8 cellular contexts compared by ENCODE assay signal in the genomic region with DNA sequence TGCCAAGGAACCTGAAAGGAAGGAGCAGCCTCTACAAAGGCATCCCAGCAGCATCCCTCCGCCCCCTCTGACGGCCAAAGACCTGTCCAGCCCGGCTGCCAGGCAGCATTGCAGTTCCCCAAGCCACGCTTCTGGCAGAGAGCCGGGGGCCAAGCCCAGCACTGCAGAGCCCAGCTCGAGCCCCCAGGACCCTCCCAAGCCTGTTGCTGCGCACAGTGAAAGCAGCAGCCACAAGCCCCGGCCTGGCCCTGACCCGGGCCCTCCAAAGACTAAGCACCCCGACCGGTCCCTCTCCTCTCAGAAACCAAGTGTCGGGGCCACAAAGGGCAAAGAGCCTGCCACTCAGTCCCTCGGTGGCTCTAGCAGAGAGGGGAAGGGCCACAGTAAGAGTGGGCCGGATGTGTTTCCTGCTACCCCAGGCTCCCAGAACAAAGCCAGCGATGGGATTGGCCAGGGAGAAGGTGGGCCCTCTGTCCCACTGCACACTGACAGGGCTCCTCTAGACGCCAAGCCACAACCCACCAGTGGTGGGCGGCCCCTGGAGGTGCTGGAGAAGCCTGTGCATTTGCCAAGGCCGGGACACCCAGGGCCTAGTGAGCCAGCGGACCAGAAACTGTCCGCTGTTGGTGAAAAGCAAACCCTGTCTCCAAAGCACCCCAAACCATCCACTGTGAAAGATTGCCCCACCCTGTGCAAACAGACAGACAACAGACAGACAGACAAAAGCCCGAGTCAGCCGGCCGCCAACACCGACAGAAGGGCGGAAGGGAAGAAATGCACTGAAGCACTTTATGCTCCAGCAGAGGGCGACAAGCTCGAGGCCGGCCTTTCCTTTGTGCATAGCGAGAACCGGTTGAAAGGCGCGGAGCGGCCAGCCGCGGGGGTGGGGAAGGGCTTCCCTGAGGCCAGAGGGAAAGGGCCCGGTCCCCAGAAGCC. TPM values are rescaled to one million over a fixed set of nuclear protein-coding genes. Genes with fewer than 3 reads are reported as not detected.
A peak's percentile ranks its signal among the peaks of the same experiment; 100 is the strongest.
DNase-seq lines count a peak whose midpoint lies in the region; ATAC-seq and TF ChIP-seq lines count a peak whose summit lies in the region.

No MANE protein-coding gene starts in this region.

- DNase-seq in GM12864 (ENCODE audit: low read depth) = peak; percentile 75
- peak; percentile 54 for DNase-seq in NT2/D1 (ENCODE audit: low read depth, low spot score)
- peak; percentile 91 for DNase-seq in activated effector memory CD4-positive, alpha-beta T cell treated with anti-CD3 and anti-CD28 coated beads, Interleukin-2, amount 50 U/mL, for 16 hours
- peak in 1 of 2 donors; percentile 77 for DNase-seq in foreskin fibroblast
- peak; percentile 79 for DNase-seq in neuronal stem cell (ENCODE audit: low spot score)
- DNase-seq in stomach = peak; percentile 89
- no peak for DNase-seq in GDM1 (lab: John Stamatoyannopoulos, UW)

- peak overlapping the region; percentile 81 for H3K9ac ChIP-seq in NT2/D1 (ENCODE audit: insufficient read length, low read depth)
- H3K9ac ChIP-seq in neuronal stem cell (ENCODE audit: low read depth, low read length, poor library complexity) = no peak overlapping the region

- no peak overlapping the region for H3K23ac ChIP-seq in neuronal stem cell (ENCODE audit: low read depth, low read length, poor library complexity)

- ATAC-seq in HG02678 (IDR thresholded peaks at IDR 0.05; ENCODE audit: unreplicated experiment) = peak; percentile 86

- no peak overlapping the region for H2BK15ac ChIP-seq in neuronal stem cell (ENCODE audit: low read length)

- TF ChIP-seq CTCF in GM12864 (IDR thresholded peaks at IDR 0.05; ENCODE audit: low read depth, low read length, missing control alignments) (peak; percentile 91), foreskin fibroblast (IDR thresholded peaks at IDR 0.05; ENCODE audit: low read depth, low read length) (peak; percentile 54), stomach (IDR thresholded peaks at IDR 0.05) (peak in 5 of 7 experiments; percentile 62 to 86 (median 75))

- H3K18ac ChIP-seq in neuronal stem cell (ENCODE audit: low read length) = peak overlapping the region; percentile 89

- H3K4me1 ChIP-seq in NT2/D1 (ENCODE audit: insufficient read depth, insufficient read length) (peaks cover 4% of the 10 kb centered on the region), neuronal stem cell (ENCODE audit: control insufficient read depth in 2 of 2, insufficient read depth in 1 of 2, low read depth in 1 of 2, low read length in 2 of 2) (peaks cover 0 to 12% of the 10 kb centered on the region in 2 donors), stomach (peaks cover 5 to 28% (median 18%) of the 10 kb centered on the region in 4 donors)

- peak overlapping the region; percentile 52 for H3K4me3 ChIP-seq in GM12864 (ENCODE audit: low read depth, low read length)
- peak overlapping the region; percentile 34 for H3K4me3 ChIP-seq in NT2/D1 (ENCODE audit: insufficient read length, low read depth)
- H3K4me3 ChIP-seq in foreskin fibroblast (ENCODE audit: low read depth in 1 of 2, low read length in 2 of 2) = no peak overlapping the region
- no peak overlapping the region for H3K4me3 ChIP-seq in neuronal stem cell (ENCODE audit: low read length in 2 of 2)
- peak overlapping the region; percentile 27 to 36 (median 32) for H3K4me3 ChIP-seq in stomach

- H2AK5ac ChIP-seq in neuronal stem cell (ENCODE audit: low read depth, low read length) = no peak overlapping the region

- peak overlapping the region; percentile 36 for H3K4me2 ChIP-seq in neuronal stem cell (ENCODE audit: insufficient read depth, low read length, poor library complexity, severe bottlenecking)

- peaks cover 28% of the 10 kb centered on the region for H3K36me3 ChIP-seq in NT2/D1 (ENCODE audit: insufficient read depth, insufficient read length, low read length)
- peaks cover 0 to 39% of the 10 kb centered on the region in 2 donors for H3K36me3 ChIP-seq in neuronal stem cell (replicated peaks in 1 of 2; ENCODE audit: control insufficient read depth in 2 of 2, insufficient read depth in 2 of 2, low read length in 2 of 2)
- peaks cover 25 to 57% (median 46%) of the 10 kb centered on the region in 4 donors for H3K36me3 ChIP-seq in stomach

- no peaks in the 10 kb centered on the region for H3K79me1 ChIP-seq in neuronal stem cell (ENCODE audit: low read depth, low read length)

- no peak for TF ChIP-seq POLR2A in stomach (IDR thresholded peaks at IDR 0.05)

- H3K27me3 ChIP-seq in NT2/D1 (ENCODE audit: insufficient read depth, insufficient read length) (no peaks in the 10 kb centered on the region), neuronal stem cell (ENCODE audit: control insufficient read depth in 3 of 3, insufficient read depth in 3 of 3, low read depth in 1 of 3, low read length in 3 of 3) (no peaks in the 10 kb centered on the region), stomach (no peaks in the 10 kb centered on the region)

- peak overlapping the region; percentile 32 for H2AFZ ChIP-seq in neuronal stem cell (ENCODE audit: low read length)

- no CpG with 5 or more reads among the region's 36 CpGs for WGBS in neuronal stem cell (ENCODE audit: extremely low coverage in 2 of 2, insufficient read length in 2 of 2, insufficient replicate concordance in 1 of 2), 2 donors
- WGBS in stomach, 5 donors = 25 to 50% (median 43%) methylated on average over 25 to 36 of the region's 36 CpGs

- intact Hi-C loops in stomach (cut with DNase I; ENCODE audit: low total_unique reads) = no loop called here

- H3K14ac ChIP-seq in neuronal stem cell (ENCODE audit: low read length) = no peak overlapping the region

- no peak overlapping the region for H4K91ac ChIP-seq in neuronal stem cell (ENCODE audit: low read depth, low read length, poor library complexity)

- H3K4ac ChIP-seq in neuronal stem cell (ENCODE audit: low read length) = no peak overlapping the region

- H3K9me3 ChIP-seq in NT2/D1 (ENCODE audit: insufficient read depth, low read length) = no peaks in the 10 kb centered on the region
- no peaks in the 10 kb centered on the region for H3K9me3 ChIP-seq in neuronal stem cell (replicated peaks in 1 of 2; ENCODE audit: control insufficient read depth in 2 of 2, insufficient read depth in 1 of 2, low read depth in 1 of 2, low read length in 2 of 2)
- no peaks in the 10 kb centered on the region for H3K9me3 ChIP-seq in stomach

- TF ChIP-seq EP300 in stomach (IDR thresholded peaks at IDR 0.05) = no peak

- H4K8ac ChIP-seq in neuronal stem cell (ENCODE audit: low read depth, low read length) = peak overlapping the region; percentile 70

- H2BK12ac ChIP-seq in neuronal stem cell (ENCODE audit: low read length) = no peak overlapping the region

- peak overlapping the region; percentile 43 for H2BK5ac ChIP-seq in neuronal stem cell (ENCODE audit: low read length)

- H3K27ac ChIP-seq in neuronal stem cell (replicated peaks; ENCODE audit: low read length) = peak overlapping the region; percentile 71
- H3K27ac ChIP-seq in stomach = peak overlapping the region; percentile 64 to 86 (median 82)

- peak overlapping the region; percentile 1 for H2BK120ac ChIP-seq in neuronal stem cell (ENCODE audit: low read depth, low read length)

RNA-seq across cellular contexts. Expression of gene CD180, which starts 30.8 kb away (rescaled TPM):
- not detected for polyA plus RNA-seq in neuronal stem cell (2013, experiment 1 of 2)
- not detected for polyA plus RNA-seq in neuronal stem cell (2013, experiment 2 of 2)
- 1 to 10 TPM in 2 of 5 donors, under 1 TPM in 2, not detected in 1; under 0.01 to 2.6 (median 0.77) TPM for total RNA-seq in stomach
- polyA plus RNA-seq in stomach = under 1 TPM; 0.15 to 0.37 (median 0.28) TPM

Comparison
In these comparisons a context has a peak if more than half of its experiments do, and no peak if none do; other contexts are left out.
1. H3K4me3 ChIP-seq: peak in GM12864 (single experiment), NT2/D1 (single experiment) and stomach (4 of 4); none in foreskin fibroblast (0 of 2) and neuronal stem cell (0 of 2).
2. Peak in every context shown above with its lines, with median percentiles within 50 percentile points of each other: CTCF ChIP-seq.